ENCODE assay signal across 13 cellular contexts in genomic region chr4:16532240-16532990, GRCh38.
DNase-seq lines count a peak whose midpoint lies in the region; ATAC-seq and TF ChIP-seq lines count a peak whose summit lies in the region.
"Had no signal": no experiment of that assay in that cellular context is flagged by ENCODE, and none has a peak within 500 bp of the region (broad histone marks: within the 10 kb centered on the region; RNA-seq: fewer than 3 reads in every experiment).

No MANE protein-coding gene starts in this region.

- DNase-seq in GM04503 (ENCODE audit: low read depth) = peak; percentile 90
- peak; percentile 91 for DNase-seq in astrocyte of the cerebellum (ENCODE audit: low read depth)
- peak in 3 of 5 donors; percentile 15 to 41 (median 17) for DNase-seq in ovary
- no peak for DNase-seq in activated CD4-positive, alpha-beta T cell treated with anti-CD3 and anti-CD28 coated beads, Interleukin-2, amount 50 U/mL, for 1 hour
- DNase-seq in COLO668 (lab: John Stamatoyannopoulos, UW; ENCODE audit: unreplicated experiment) = no peak
- DNase-seq in activated naive CD4-positive, alpha-beta T cell treated with anti-CD3 and anti-CD28 coated beads, Interleukin-2, amount 10 ng/mL, durations not matched to agents 7 days and 5 days = no peak
- no peak for DNase-seq in testis
- DNase-seq: activated CD4-positive, alpha-beta T cell treated with anti-CD3 and anti-CD28 coated beads, Interleukin-2, amount 50 U/mL, for 48 hours; activated naive CD8-positive, alpha-beta T cell treated with anti-CD3 and anti-CD28 coated beads for 36 hours; Calu3; NCI-H526 had no signal

- in situ Hi-C loops in astrocyte of the cerebellum (cut with HindIII; ENCODE audit: low sequenced_read_pairs) = no loop called here

- no peaks in the 10 kb centered on the region for H3K9me3 ChIP-seq in gastroesophageal sphincter
- H3K9me3 ChIP-seq in ovary = no peaks in the 10 kb centered on the region
- no peaks in the 10 kb centered on the region for H3K9me3 ChIP-seq in testis

- no peaks in the 10 kb centered on the region for H3K27me3 Mint-ChIP-seq in activated naive CD4-positive, alpha-beta T cell treated with anti-CD3 and anti-CD28 coated beads, Interleukin-2, amount 10 ng/mL, durations not matched to agents 7 days and 5 days

- TF ChIP-seq POLR2A in gastroesophageal sphincter (IDR thresholded peaks at IDR 0.05) = no peak
- no peak for TF ChIP-seq POLR2A in ovary (IDR thresholded peaks at IDR 0.05)
- no peak for TF ChIP-seq POLR2A in testis (IDR thresholded peaks at IDR 0.05)

- TF ChIP-seq CTCF in astrocyte of the cerebellum (IDR thresholded peaks at IDR 0.05; ENCODE audit: low read depth, low read length, missing control alignments) (no peak), gastroesophageal sphincter (IDR thresholded peaks at IDR 0.05) (no peak), ovary (IDR thresholded peaks at IDR 0.05) (no peak), testis (IDR thresholded peaks at IDR 0.05) (no peak)

- TF ChIP-seq EP300 in gastroesophageal sphincter (IDR thresholded peaks at IDR 0.05) (no peak), ovary (IDR thresholded peaks at IDR 0.05) (no peak)

- WGBS in gastroesophageal sphincter (ENCODE audit: low coverage in 1 of 2), 2 donors = 22 to 30% methylated on average over 6 of the region's 6 CpGs
- WGBS in ovary, 3 donors = 28 to 32% (median 29%) methylated on average over 6 of the region's 6 CpGs
- 54 to 72% methylated on average over 6 of the region's 6 CpGs for WGBS in testis, 2 donors

- CTCF ChIA-PET in activated naive CD4-positive, alpha-beta T cell treated with anti-CD3 and anti-CD28 coated beads, Interleukin-2, amount 10 ng/mL, durations not matched to agents 7 days and 5 days (lab: Charles Lee) = no interaction called here

- H3K4me3 ChIP-seq in astrocyte of the cerebellum (ENCODE audit: low read depth, low read length) = no peak overlapping the region
- H3K4me3 ChIP-seq in gastroesophageal sphincter = no peak overlapping the region
- no peak overlapping the region for H3K4me3 ChIP-seq in ovary
- no peak overlapping the region for H3K4me3 ChIP-seq in testis

- no peak overlapping the region for H3K27ac Mint-ChIP-seq in activated naive CD4-positive, alpha-beta T cell treated with anti-CD3 and anti-CD28 coated beads, Interleukin-2, amount 10 ng/mL, durations not matched to agents 7 days and 5 days
- H3K27ac Mint-ChIP-seq: activated naive CD8-positive, alpha-beta T cell treated with anti-CD3 and anti-CD28 coated beads for 36 hours had no signal

- H3K36me3 ChIP-seq in gastroesophageal sphincter (no peaks in the 10 kb centered on the region), ovary (no peaks in the 10 kb centered on the region), testis (ENCODE audit: low read depth, missing control alignments) (no peaks in the 10 kb centered on the region)

- H3K4me1 Mint-ChIP-seq in activated naive CD4-positive, alpha-beta T cell treated with anti-CD3 and anti-CD28 coated beads, Interleukin-2, amount 10 ng/mL, durations not matched to agents 7 days and 5 days = no peaks in the 10 kb centered on the region
- H3K4me1 Mint-ChIP-seq: activated naive CD8-positive, alpha-beta T cell treated with anti-CD3 and anti-CD28 coated beads for 36 hours had no signal

- H3K27ac ChIP-seq in gastroesophageal sphincter = no peak overlapping the region
- H3K27ac ChIP-seq in ovary = no peak overlapping the region
- H3K27ac ChIP-seq in testis = no peak overlapping the region

- no peaks in the 10 kb centered on the region for H3K9me3 Mint-ChIP-seq in activated naive CD4-positive, alpha-beta T cell treated with anti-CD3 and anti-CD28 coated beads, Interleukin-2, amount 10 ng/mL, durations not matched to agents 7 days and 5 days
- H3K9me3 Mint-ChIP-seq: activated naive CD8-positive, alpha-beta T cell treated with anti-CD3 and anti-CD28 coated beads for 36 hours; nephron had no signal

- intact Hi-C loops in ovary (cut with DNase I) = no loop called here
- intact Hi-C loops in testis (cut with DNase I; ENCODE audit: low total_unique reads) = no loop called here

- H3K27me3 ChIP-seq in gastroesophageal sphincter = no peaks in the 10 kb centered on the region
- H3K27me3 ChIP-seq in ovary = no peaks in the 10 kb centered on the region
- H3K27me3 ChIP-seq in testis = no peaks in the 10 kb centered on the region

- peak; percentile 46 for ATAC-seq in gastroesophageal sphincter

- H3K4me1 ChIP-seq in gastroesophageal sphincter (peaks cover 10 to 26% (median 10%) of the 10 kb centered on the region in 3 donors), ovary (ENCODE audit: insufficient read depth) (peaks cover 6% of the 10 kb centered on the region), testis (no peaks in the 10 kb centered on the region)

- no peaks in the 10 kb centered on the region for H3K36me3 Mint-ChIP-seq in activated naive CD4-positive, alpha-beta T cell treated with anti-CD3 and anti-CD28 coated beads, Interleukin-2, amount 10 ng/mL, durations not matched to agents 7 days and 5 days
- H3K36me3 Mint-ChIP-seq: activated naive CD8-positive, alpha-beta T cell treated with anti-CD3 and anti-CD28 coated beads for 36 hours had no signal

- no peak overlapping the region for H3K4me3 Mint-ChIP-seq in activated naive CD4-positive, alpha-beta T cell treated with anti-CD3 and anti-CD28 coated beads, Interleukin-2, amount 10 ng/mL, durations not matched to agents 7 days and 5 days
- H3K4me3 Mint-ChIP-seq: activated naive CD8-positive, alpha-beta T cell treated with anti-CD3 and anti-CD28 coated beads for 36 hours; nephron had no signal

Comparison
In these comparisons a context has a peak if more than half of its experiments do, and no peak if none do; other contexts are left out.
1. DNase-seq: peak in GM04503 (single experiment), astrocyte of the cerebellum (single experiment) and ovary (3 of 5); none in activated CD4-positive, alpha-beta T cell treated with anti-CD3 and anti-CD28 coated beads, Interleukin-2, amount 50 U/mL, for 1 hour (single experiment), COLO668 (single experiment), activated naive CD4-positive, alpha-beta T cell treated with anti-CD3 and anti-CD28 coated beads, Interleukin-2, amount 10 ng/mL, durations not matched to agents 7 days and 5 days (single experiment) and testis (single experiment).